In genomic region chr1:20600156-20600555, GRCh38 we compare ENCODE assay signal across 17 cellular contexts. TPM values are rescaled to one million over a fixed set of nuclear protein-coding genes. Genes with fewer than 3 reads are reported as not detected.
DNase-seq lines count a peak whose midpoint lies in the region; ATAC-seq, FAIRE-seq and TF ChIP-seq lines count a peak whose summit lies in the region.
"Had no signal": no experiment of that assay in that cellular context is flagged by ENCODE, and none has a peak within 500 bp of the region (broad histone marks: within the 10 kb centered on the region; RNA-seq: fewer than 3 reads in every experiment).

No MANE protein-coding gene starts in this region.

- H4K8ac ChIP-seq in neuronal stem cell (ENCODE audit: low read depth, low read length) = no peak overlapping the region

- H3K4me1 Mint-ChIP-seq in CD14-positive monocyte (peaks cover 89% of the 10 kb centered on the region), HFFc6 (ENCODE audit: low read depth) (peaks cover 61% of the 10 kb centered on the region)

- no peak overlapping the region for H2BK120ac ChIP-seq in neuronal stem cell (ENCODE audit: low read depth, low read length)

- H3K27me3 Mint-ChIP-seq in CD14-positive monocyte (ENCODE audit: low read depth in 3 of 3) = peaks cover 0 to 1% (median 0%) of the 10 kb centered on the region in 3 donors
- peaks cover 4% of the 10 kb centered on the region; the same call in 1 of the 2 replicates for H3K27me3 Mint-ChIP-seq in HFFc6 (ENCODE audit: insufficient read depth)

- no peaks in the 10 kb centered on the region for H3K79me1 ChIP-seq in neuronal stem cell (ENCODE audit: low read depth, low read length)

- no peak overlapping the region for H2AK5ac ChIP-seq in neuronal stem cell (ENCODE audit: low read depth, low read length)

- H3K9ac ChIP-seq in neuronal stem cell (ENCODE audit: low read depth, low read length, poor library complexity) = no peak overlapping the region

- TF ChIP-seq CTCF in CD14-positive monocyte (IDR thresholded peaks at IDR 0.05) = no peak
- TF ChIP-seq CTCF in HFFc6 (IDR thresholded peaks at IDR 0.05) = no peak
- TF ChIP-seq CTCF in bronchial epithelial cell (IDR thresholded peaks at IDR 0.05; ENCODE audit: insufficient read depth, low read length, severe bottlenecking) = no peak
- no peak for TF ChIP-seq CTCF in left lung (IDR thresholded peaks at IDR 0.05)

- H3K9me3 Mint-ChIP-seq in CD14-positive monocyte = peaks cover 0 to 5% (median 0%) of the 10 kb centered on the region in 7 donors
- H3K9me3 Mint-ChIP-seq in HFFc6 = no peaks in the 10 kb centered on the region

- H3K4me3 ChIP-seq in bronchial epithelial cell (ENCODE audit: low read depth, low read length) (no peak overlapping the region), neuronal stem cell (ENCODE audit: low read length in 2 of 2) (no peak overlapping the region), left lung (no peak overlapping the region), HAP-1 (no peak overlapping the region)

- H3K4me3 Mint-ChIP-seq in CD14-positive monocyte (no peak overlapping the region), HFFc6 (peak overlapping the region; percentile 33; the same call in 1 of the 2 replicates)

- peak overlapping the region in 4 of 7 donors; percentile 47 to 77 (median 60) for H3K27ac Mint-ChIP-seq in CD14-positive monocyte
- peak overlapping the region; percentile 98 for H3K27ac Mint-ChIP-seq in HFFc6

- in situ Hi-C loops in HAP-1 (cut with MboI; ENCODE audit: low sequenced_read_pairs) = no loop called here

- no peak overlapping the region for H3K4ac ChIP-seq in neuronal stem cell (ENCODE audit: low read length)

- no peak for DNase-seq in CD14-positive monocyte (ENCODE audit: low spot score)
- no peak for DNase-seq in HFFc6
- DNase-seq in bronchial epithelial cell (ENCODE audit: low read depth) = peak; percentile 47
- no peak for DNase-seq in neuronal stem cell (ENCODE audit: low spot score)
- DNase-seq in left lung = no peak
- no peak for DNase-seq in HAP-1 (ENCODE audit: low spot score in 2 of 2)
- no peak for DNase-seq in SHP77 treated with DMSO at 0.1 percent for 48 hours (lab: John Stamatoyannopoulos, UW)
- DNase-seq: C1 segment of cervical spinal cord, EL, HCEC 1CT, MM.1S, NCI-H1092 treated with DMSO at 0.1 percent for 48 hours, NCI-H1694, NCI-H526 had no signal

- no peak overlapping the region for H3K23ac ChIP-seq in neuronal stem cell (ENCODE audit: low read depth, low read length, poor library complexity)

- no peak overlapping the region for H3K14ac ChIP-seq in neuronal stem cell (ENCODE audit: low read length)

- no peak overlapping the region for H2BK12ac ChIP-seq in neuronal stem cell (ENCODE audit: low read length)

- H3K4me2 ChIP-seq in neuronal stem cell (ENCODE audit: insufficient read depth, low read length, poor library complexity, severe bottlenecking) = no peak overlapping the region

- no peak for ATAC-seq in left lung

- H2AFZ ChIP-seq in neuronal stem cell (ENCODE audit: low read length) = no peak overlapping the region

- no peak overlapping the region for H4K91ac ChIP-seq in neuronal stem cell (ENCODE audit: low read depth, low read length, poor library complexity)

- H3K4me1 ChIP-seq in neuronal stem cell (ENCODE audit: control insufficient read depth in 2 of 2, insufficient read depth in 1 of 2, low read depth in 1 of 2, low read length in 2 of 2) (no peaks in the 10 kb centered on the region), left lung (peaks cover 0 to 53% of the 10 kb centered on the region in 2 donors), HAP-1 (no peaks in the 10 kb centered on the region)

- no peak for FAIRE-seq in bronchial epithelial cell (lab: Jason Lieb, UNC)
- FAIRE-seq: GM19239 had no signal

- WGBS in neuronal stem cell (ENCODE audit: extremely low coverage in 2 of 2, insufficient read length in 2 of 2, insufficient replicate concordance in 1 of 2), 2 donors = no CpG with 5 or more reads among the region's 5 CpGs

- no peak overlapping the region for H2BK15ac ChIP-seq in neuronal stem cell (ENCODE audit: low read length)

- H3K36me3 Mint-ChIP-seq in CD14-positive monocyte (peaks cover 43 to 65% of the 10 kb centered on the region in 2 donors), HFFc6 (ENCODE audit: low read depth) (peaks cover 26% of the 10 kb centered on the region)

- H3K36me3 ChIP-seq in bronchial epithelial cell (ENCODE audit: control insufficient read depth, insufficient read depth, low read length) = no peaks in the 10 kb centered on the region
- no peaks in the 10 kb centered on the region for H3K36me3 ChIP-seq in neuronal stem cell (replicated peaks in 1 of 2; ENCODE audit: control insufficient read depth in 2 of 2, insufficient read depth in 2 of 2, low read length in 2 of 2)
- no peaks in the 10 kb centered on the region for H3K36me3 ChIP-seq in left lung
- H3K36me3 ChIP-seq in HAP-1 (replicated peaks) = no peaks in the 10 kb centered on the region

- H3K18ac ChIP-seq in neuronal stem cell (ENCODE audit: low read length) = peak overlapping the region; percentile 35

- H3K9me3 ChIP-seq in neuronal stem cell (replicated peaks in 1 of 2; ENCODE audit: control insufficient read depth in 2 of 2, insufficient read depth in 1 of 2, low read depth in 1 of 2, low read length in 2 of 2) = no peaks in the 10 kb centered on the region
- no peaks in the 10 kb centered on the region for H3K9me3 ChIP-seq in left lung
- H3K9me3 ChIP-seq in HAP-1 = no peaks in the 10 kb centered on the region

- no peak overlapping the region for H2BK5ac ChIP-seq in neuronal stem cell (ENCODE audit: low read length)

- H3K27ac ChIP-seq in neuronal stem cell (replicated peaks; ENCODE audit: low read length) = no peak overlapping the region
- H3K27ac ChIP-seq in left lung = peak overlapping the region in 1 of 2 donors; percentile 3

- intact Hi-C loops in CD14-positive monocyte (cut with micrococcal nuclease) (no loop called here), left lung (cut with DNase I) (no loop called here)

- H3K27me3 ChIP-seq in bronchial epithelial cell (ENCODE audit: control insufficient read depth, insufficient read depth, low read length) (no peaks in the 10 kb centered on the region), neuronal stem cell (ENCODE audit: control insufficient read depth in 3 of 3, insufficient read depth in 3 of 3, low read depth in 1 of 3, low read length in 3 of 3) (peaks cover 0 to 8% (median 0%) of the 10 kb centered on the region in 3 experiments), left lung (no peaks in the 10 kb centered on the region), HAP-1 (ENCODE audit: low read depth) (no peaks in the 10 kb centered on the region)

RNA-seq across cellular contexts. Expression of gene CDA, which starts 11.3 kb away (rescaled TPM):
- polyA plus RNA-seq in CD14-positive monocyte = 100 to 1,000 TPM; 217 to 348 TPM
- 10 to 100 TPM in 4 of 6 experiments, 1 to 10 TPM in 2; 6.7 to 15.4 (median 13.3) TPM for total RNA-seq in HFFc6 (2021; fragmentation: NEBNext Ultra II Directional; extraction: Animal tissue kit (Norgen Biotek cat#: 25700))
- total RNA-seq in bronchial epithelial cell = 0.79 and 1.4 TPM in 2 replicates
- 0.29 TPM for polyA plus RNA-seq in neuronal stem cell (2013, experiment 1 of 2)
- polyA plus RNA-seq in neuronal stem cell (2013, experiment 2 of 2) = 0.36 TPM
- total RNA-seq in left lung = 10 to 100 TPM in 1 of 2 donors, 1 to 10 TPM in 1; 2.2 to 12.2 TPM
- total RNA-seq: A673 had no signal

RNA-seq across cellular contexts. Expression of gene PINK1, which starts 33.1 kb away (rescaled TPM):
- polyA plus RNA-seq in CD14-positive monocyte = 10 to 100 TPM; 24.0 to 32.7 TPM
- total RNA-seq in HFFc6 (2021; fragmentation: NEBNext Ultra II Directional; extraction: Animal tissue kit (Norgen Biotek cat#: 25700)) = 100 to 1,000 TPM in 3 of 6 experiments, 10 to 100 TPM in 3; 89.9 to 134 (median 99.1) TPM
- total RNA-seq in bronchial epithelial cell (61.1 and 73.0 TPM in 2 replicates), left lung (10 to 100 TPM; 39.1 to 56.3 TPM)
- polyA plus RNA-seq in neuronal stem cell (2013, experiment 1 of 2) = 22.0 TPM
- polyA plus RNA-seq in neuronal stem cell (2013, experiment 2 of 2) = 19.8 TPM

RNA-seq across cellular contexts. Expression of gene FAM43B, which starts 47.8 kb away (rescaled TPM):
- polyA plus RNA-seq in CD14-positive monocyte = not detected
- under 1 TPM in 1 of 6 experiments, not detected in 5; 0.07 TPM for total RNA-seq in HFFc6 (2021; fragmentation: NEBNext Ultra II Directional; extraction: Animal tissue kit (Norgen Biotek cat#: 25700))
- total RNA-seq in bronchial epithelial cell = not detected in 2 replicates
- polyA plus RNA-seq in neuronal stem cell (2013, experiment 1 of 2) = 1.6 TPM
- polyA plus RNA-seq in neuronal stem cell (2013, experiment 2 of 2) = 1.5 TPM
- 1 to 10 TPM in 1 of 2 donors, under 1 TPM in 1; 0.73 to 1.1 TPM for total RNA-seq in left lung
- total RNA-seq: A673, RPMI7951 had no signal
